In genomic region chr1:151720974-151721787, GRCh38 we compare ENCODE assay signal across 8 cellular contexts. TPM values are rescaled to one million over a fixed set of nuclear protein-coding genes. Genes with fewer than 3 reads are reported as not detected.
DNase-seq lines count a peak whose midpoint lies in the region; ATAC-seq, FAIRE-seq and TF ChIP-seq lines count a peak whose summit lies in the region.

A gene with protein sequence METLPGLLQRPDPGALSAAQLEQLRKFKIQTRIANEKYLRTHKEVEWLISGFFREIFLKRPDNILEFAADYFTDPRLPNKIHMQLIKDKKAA (plus strand): TSS chr1:151721522. CDS start chr1:151721537, 15 bp downstream.

- H3K36me3 ChIP-seq in HCT116 (ENCODE audit: control insufficient read depth in 1 of 2, insufficient read depth in 2 of 2, low read length in 2 of 2) (no peaks in the 10 kb centered on the region), body of pancreas (replicated peaks in 1 of 2; ENCODE audit: insufficient read depth in 1 of 2, low read depth in 2 of 2) (no peaks in the 10 kb centered on the region), keratinocyte (ENCODE audit: control insufficient read depth in 2 of 2, extremely low read depth in 1 of 2, insufficient read depth in 2 of 2, low read length in 2 of 2) (no peaks in the 10 kb centered on the region)

- H2AFZ ChIP-seq in HCT116 (ENCODE audit: low read depth, low read length, poor library complexity, severe bottlenecking) (peak within 1 kb of the TSS; percentile 82), keratinocyte (ENCODE audit: control insufficient read depth, low read length) (no peak within 1 kb of the TSS)

- H3K4me1 ChIP-seq in HCT116 (ENCODE audit: control insufficient read depth in 1 of 2, insufficient read depth in 2 of 2, low read length in 2 of 2), result no peaks in the 10 kb centered on the region
- peaks cover 26% of the 10 kb centered on the region for H3K4me1 ChIP-seq in body of pancreas
- peaks cover 4% of the 10 kb centered on the region for H3K4me1 ChIP-seq in keratinocyte (ENCODE audit: control insufficient read depth, extremely low read depth, insufficient read depth, low read length)

- WGBS in body of pancreas, 2 donors, result 8 to 48% methylated on average over 8 to 43 of the region's 44 CpGs

- no peak for TF ChIP-seq POLR2A in HCT116 (IDR thresholded peaks at IDR 0.05; ENCODE audit: borderline replicate concordance, extremely low read depth, insufficient read depth, insufficient read length)
- no peak for TF ChIP-seq POLR2A in body of pancreas (IDR thresholded peaks at IDR 0.05)

- H3K27ac ChIP-seq in HCT116 (ENCODE audit: low read depth, low read length) (no peak within 1 kb of the TSS), body of pancreas (peak within 1 kb of the TSS in 3 of 4 donors; percentile 28 to 45 (median 34)), keratinocyte (ENCODE audit: control insufficient read depth, insufficient read depth, low read length) (no peak within 1 kb of the TSS)

- intact Hi-C loops in HCT116 (cut with micrococcal nuclease) (no loop called here), body of pancreas (cut with DNase I) (no loop called here)

- no peaks in the 10 kb centered on the region for H3K79me2 ChIP-seq in HCT116 (ENCODE audit: insufficient read depth, low read length)
- no peaks in the 10 kb centered on the region for H3K79me2 ChIP-seq in keratinocyte (ENCODE audit: control insufficient read depth, insufficient read depth, low read length)

- H3K9ac ChIP-seq in HCT116 (ENCODE audit: low read length) (no peak within 1 kb of the TSS), keratinocyte (ENCODE audit: control insufficient read depth, extremely low read depth, insufficient read depth, low read length) (no peak within 1 kb of the TSS)

- POLR2A ChIA-PET in HCT116 (lab: Charles Lee), result no interaction called here

- H3K4me2 ChIP-seq in HCT116 (ENCODE audit: low read length) (peak within 1 kb of the TSS; percentile 72), keratinocyte (ENCODE audit: control insufficient read depth, extremely low read depth, insufficient read depth, low read depth, low read length) (peak within 1 kb of the TSS; percentile 49)

- FAIRE-seq in keratinocyte (lab: Jason Lieb, UNC), result no peak

- CTCF ChIA-PET in HCT116 (lab: Charles Lee), result no interaction called here

- H3K9me2 ChIP-seq in HCT116 (ENCODE audit: insufficient read depth), result no peaks in the 10 kb centered on the region

- H3K9me3 ChIP-seq in HCT116 (ENCODE audit: control insufficient read depth in 1 of 2, insufficient read depth in 1 of 2, low read depth in 1 of 2, low read length in 2 of 2) (no peaks in the 10 kb centered on the region), body of pancreas (no peaks in the 10 kb centered on the region), keratinocyte (ENCODE audit: control insufficient read depth, low read depth, low read length) (no peaks in the 10 kb centered on the region)

- in situ Hi-C loops in KBM-7 (cut with MboI; ENCODE audit: low pct_unique_long_range_greater_than_20kb, low sequenced_read_pairs), result no loop called here

- RAD21 ChIA-PET in HCT116 (lab: Charles Lee; ENCODE audit: low non-redundant PET in 1 of 2, low total read pairs in 2 of 2, uncharacterized antibody in 2 of 2, unreplicated experiment in 2 of 2), result interaction anchor here (0.6 to 0.9 kb wide), 2 partner anchors 28 to 154 kb away, joined by 3 to 5 read pairs; no protein-coding TSS in a partner anchor

- peak; percentile 11 to 26 (median 24); a peak in 2 of 6 replicates for TF ChIP-seq CTCF in HCT116 (IDR thresholded peaks at IDR 0.05 in 2 of 3, conservative IDR thresholded peaks at IDR 0.05 in 1 of 3; ENCODE audit: borderline replicate concordance in 1 of 3, insufficient read depth in 1 of 3, low read depth in 2 of 3, low read length in 2 of 3)
- TF ChIP-seq CTCF in body of pancreas (IDR thresholded peaks at IDR 0.05), result no peak
- TF ChIP-seq CTCF in keratinocyte (optimal IDR thresholded peaks at IDR 0.05 in 1 of 3, IDR thresholded peaks at IDR 0.05 in 1 of 3, conservative IDR thresholded peaks at IDR 0.05 in 1 of 3; ENCODE audit: extremely low read depth in 1 of 3, insufficient read depth in 2 of 3, low read length in 3 of 3), result no peak

- BruUV-seq in HCT116 (replicated peaks; lab: Mats Ljungman, UMichigan), result no TSS peak

- H4K20me1 ChIP-seq in HCT116 (ENCODE audit: insufficient read depth) (no peaks in the 10 kb centered on the region), keratinocyte (ENCODE audit: control insufficient read depth, extremely low read depth, insufficient read depth, low read length) (no peaks in the 10 kb centered on the region)

- H3K27me3 ChIP-seq in HCT116 (ENCODE audit: insufficient read depth, low read length), result peaks cover 28% of the 10 kb centered on the region
- peaks cover 0 to 6% of the 10 kb centered on the region in 2 donors for H3K27me3 ChIP-seq in body of pancreas
- H3K27me3 ChIP-seq in keratinocyte (ENCODE audit: control insufficient read depth, extremely low read depth, insufficient read depth, low read length), result peaks cover 53% of the 10 kb centered on the region

- peak; percentile 9 for DNase-seq in DMS153 (lab: John Stamatoyannopoulos, UW)
- DNase-seq in HCT116 (ENCODE audit: low read depth, low spot score), result no peak
- DNase-seq in SK-N-DZ (ENCODE audit: low spot score), result peak; percentile 82
- peak in 2 of 4 donors; percentile 23 to 50 for DNase-seq in body of pancreas
- DNase-seq in keratinocyte (ENCODE audit: low read depth, low spot score), result no peak
- DNase-seq in stimulated activated CD4-positive, alpha-beta T cell treated with anti-CD3 and anti-CD28 coated beads, Interleukin-1b, Interleukin-23, amount 100 ng/mL, for 48 hours, result peak; percentile 20
- no peak for DNase-seq in KBM-7

- TF ChIP-seq RAD21 in HCT116 (IDR thresholded peaks at IDR 0.05; ENCODE audit: low read depth), result peak; percentile 26; the same call in 1 of the 2 replicates

- peak; percentile 89 for ATAC-seq in HCT116
- ATAC-seq in body of pancreas, result peak; percentile 77
- ATAC-seq in GM19023 (IDR thresholded peaks at IDR 0.05; ENCODE audit: unreplicated experiment), result no peak

- H3K4me3 ChIP-seq in HCT116 (replicated peaks in 1 of 2; ENCODE audit: low read depth in 1 of 2, low read length in 2 of 2), result peak within 1 kb of the TSS; percentile 34 to 53
- peak within 1 kb of the TSS in 1 of 2 donors; percentile 17 for H3K4me3 ChIP-seq in body of pancreas
- H3K4me3 ChIP-seq in keratinocyte (ENCODE audit: control insufficient read depth in 2 of 3, extremely low read depth in 1 of 3, insufficient read depth in 2 of 3, low read depth in 1 of 3, low read length in 3 of 3), result no peak within 1 kb of the TSS

- no peaks in the 10 kb centered on the region for H3K9me1 ChIP-seq in keratinocyte (ENCODE audit: control insufficient read depth, extremely low read depth, insufficient read depth, low read length)

- dilution Hi-C loops in keratinocyte (cut with MboI; ENCODE audit: extremely low pct_ligation_motif_present, low sequenced_read_pairs), result no loop called here

TF ChIP-seq in HCT116, 20 proteins besides CTCF, POLR2A, EP300 and RAD21 (continues in another document):
- TF ChIP-seq CEBPB (IDR thresholded peaks at IDR 0.05; ENCODE audit: low read depth), result no peak
- no peak for TF ChIP-seq MAX (IDR thresholded peaks at IDR 0.05)
- no peak for TF ChIP-seq ZBTB33 (IDR thresholded peaks at IDR 0.05; ENCODE audit: extremely low read depth, insufficient replicate concordance, low read length)
- no peak for TF ChIP-seq EGR1 (IDR thresholded peaks at IDR 0.05; ENCODE audit: low read depth)
- no peak for TF ChIP-seq YY1 (IDR thresholded peaks at IDR 0.05; ENCODE audit: extremely low read depth, insufficient replicate concordance, low read depth, low read length)
- no peak for TF ChIP-seq POLR2AphosphoS5 (IDR thresholded peaks at IDR 0.05; ENCODE audit: low read depth, low read length)
- TF ChIP-seq ZNF274 (IDR thresholded peaks at IDR 0.05; ENCODE audit: low read depth, low read length), result no peak
- no peak for TF ChIP-seq EZH2phosphoT487 (IDR thresholded peaks at IDR 0.05; ENCODE audit: borderline replicate concordance)
- TF ChIP-seq TCF7L2 (IDR thresholded peaks at IDR 0.05; ENCODE audit: borderline replicate concordance, extremely low read depth, insufficient read depth, insufficient read length), result no peak
- no peak for TF ChIP-seq FOSL1 (IDR thresholded peaks at IDR 0.05; ENCODE audit: low read depth)
- TF ChIP-seq ZFX (IDR thresholded peaks at IDR 0.05), result no peak

RNA-seq across cellular contexts. Expression of the gene that starts here (rescaled TPM):
- total RNA-seq in HCT116 (2021; ENCODE audit: unreplicated experiment) (0.12 TPM), body of pancreas (not detected)
- polyA plus RNA-seq in HCT116 (2012), result not detected in 2 replicates
- 7.4 and 11.3 TPM in 2 replicates for polyA plus RNA-seq in SK-N-DZ (2014; cell fraction: cytosol; rRNA removed)
- polyA plus RNA-seq in SK-N-DZ (2014; cell fraction: nucleus; rRNA removed), result 6.5 and 9.5 TPM in 2 replicates
- not detected in 3 replicates for polyA plus RNA-seq in keratinocyte
- polyA plus RNA-seq in keratinocyte (2011; ENCODE audit: low read depth), result not detected
- not detected in 2 replicates for polyA plus RNA-seq in keratinocyte (2011; cell fraction: cytosol; rRNA removed)
- polyA plus RNA-seq in keratinocyte (2011; cell fraction: nucleus; rRNA removed), result not detected in 2 replicates
- polyA plus RNA-seq in keratinocyte (2012; ENCODE audit: low replicate concordance), result not detected in 2 replicates
- not detected in 3 replicates for polyA minus RNA-seq in keratinocyte
- not detected for polyA minus RNA-seq in keratinocyte (2011; cell fraction: cytosol; rRNA and poly(A)+ RNA removed)
- not detected in 2 replicates for polyA minus RNA-seq in keratinocyte (2011; cell fraction: nucleus; rRNA and poly(A)+ RNA removed)

Comparison
In these comparisons a context has a peak if more than half of its experiments do, and no peak if none do; other contexts are left out.
1. Peak in ATAC-seq, H3K4me3 ChIP-seq and H3K4me2 ChIP-seq in HCT116; RNA of the gene not detected or under 1 TPM.
2. Peak in ATAC-seq and H3K27ac ChIP-seq in body of pancreas; RNA of the gene not detected or under 1 TPM.
3. DNase-seq: peak in DMS153 (single experiment), SK-N-DZ (single experiment) and stimulated activated CD4-positive, alpha-beta T cell treated with anti-CD3 and anti-CD28 coated beads, Interleukin-1b, Interleukin-23, amount 100 ng/mL, for 48 hours (single experiment); none in HCT116 (single experiment), keratinocyte (single experiment) and KBM-7 (single experiment).
4. CTCF ChIP-seq: peak in HCT116 (3 of 3); none in body of pancreas (0 of 7) and keratinocyte (0 of 3).